In the genomic region with DNA sequence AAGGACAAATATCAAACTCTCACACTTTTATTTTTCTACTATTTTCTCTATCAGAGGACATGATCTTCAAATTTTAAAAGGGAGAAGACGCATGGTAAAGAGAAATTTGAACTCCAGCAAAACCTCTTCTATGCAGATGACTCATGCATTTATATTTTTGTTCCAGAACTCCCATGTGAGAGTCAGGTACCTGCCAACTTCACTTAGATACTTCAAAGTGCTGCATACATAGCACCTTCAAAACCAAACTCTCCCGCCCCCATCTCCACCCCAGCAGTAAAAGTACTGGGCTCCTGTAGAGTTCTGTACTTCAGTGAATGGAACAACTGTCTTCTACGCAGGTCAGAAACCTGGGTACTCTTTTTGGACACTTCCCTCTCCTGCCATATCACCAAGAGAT, we compare ENCODE assay signal across 16 cellular contexts.
"Had no signal": no experiment of that assay in that cellular context is flagged by ENCODE, and none has a peak within 500 bp of the region (broad histone marks: within the 10 kb centered on the region; RNA-seq: fewer than 3 reads in every experiment).

No MANE protein-coding gene starts in this region.

- H3K36me3 ChIP-seq: cardiac muscle cell, esophagus muscularis mucosa, left ventricle myocardium inferior, transverse colon had no signal

- DNase-seq: activated CD4-positive, alpha-beta memory T cell treated with anti-CD3 and anti-CD28 coated beads for 36 hours; activated CD4-positive, alpha-beta T cell treated with anti-CD3 and anti-CD28 coated beads for 48 hours; activated effector memory CD4-positive, alpha-beta T cell treated with Interleukin-2 at 50 U/mL for 16 hours; activated naive CD4-positive, alpha-beta T cell treated with anti-CD3 and anti-CD28 coated beads for 36 hours; activated naive CD8-positive, alpha-beta T cell treated with anti-CD3 and anti-CD28 coated beads, Interleukin-2, amount 10 ng/mL, durations not matched to agents 7 days and 5 days; activated T-cell treated with anti-CD3 and anti-CD28 coated beads, Interleukin-2, amount 50 U/mL, for 72 hours; amniotic stem cell; effector memory CD8-positive, alpha-beta T cell; left ventricle myocardium inferior; midbrain; natural killer cell; right cardiac atrium; stimulated activated CD4-positive, alpha-beta T cell treated with anti-CD3 and anti-CD28 coated beads, Interleukin-12 subunit alpha, Interleukin-12 subunit beta, amount 100 ng/mL, for 4 hours; transverse colon had no signal

- H3K4me1 ChIP-seq: esophagus muscularis mucosa, left ventricle myocardium inferior, transverse colon had no signal

- H3K4me3 ChIP-seq: cardiac muscle cell, esophagus muscularis mucosa, left ventricle myocardium inferior, transverse colon had no signal

- H3K27me3 ChIP-seq: cardiac muscle cell, esophagus muscularis mucosa had no signal

- H3K27ac ChIP-seq: cardiac muscle cell, esophagus muscularis mucosa, left ventricle myocardium inferior, transverse colon had no signal

- ATAC-seq: activated T-cell treated with anti-CD3 and anti-CD28 coated beads, Interleukin-2, amount 50 U/mL, for 72 hours; effector memory CD8-positive, alpha-beta T cell; natural killer cell; right cardiac atrium had no signal

- H3K9me3 ChIP-seq: esophagus muscularis mucosa, transverse colon had no signal
